In the genomic region with DNA sequence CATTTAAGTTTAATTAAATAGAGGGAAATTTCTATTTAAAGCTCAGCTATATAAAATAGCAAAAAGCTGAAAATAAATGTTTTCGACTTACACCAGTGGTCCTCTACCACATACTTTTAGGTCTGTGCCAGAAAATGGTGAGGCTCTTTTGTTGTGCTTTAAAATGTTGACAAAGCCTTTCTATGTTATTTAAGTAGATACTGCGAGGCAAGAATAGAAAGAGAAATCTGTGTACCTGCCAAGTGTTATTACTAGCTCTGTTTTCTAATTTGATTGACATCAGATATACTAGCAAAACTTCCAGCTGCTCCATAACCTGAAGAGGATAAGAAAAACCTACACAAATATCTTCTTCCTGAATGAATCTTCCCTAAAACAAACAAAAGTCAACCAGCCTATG, we compare ENCODE assay signal across 11 cellular contexts. TPM values are rescaled to one million over a fixed set of nuclear protein-coding genes. Genes with fewer than 3 reads are reported as not detected.
DNase-seq lines count a peak whose midpoint lies in the region; ATAC-seq and TF ChIP-seq lines count a peak whose summit lies in the region.
"Had no signal": no experiment of that assay in that cellular context is flagged by ENCODE, and none has a peak within 500 bp of the region (broad histone marks: within the 10 kb centered on the region; RNA-seq: fewer than 3 reads in every experiment).

No MANE protein-coding gene starts in this region.

- H2AFZ ChIP-seq in mesenchymal stem cell (ENCODE audit: low read depth, low read length): no peak overlapping the region

- no peak for TF ChIP-seq CTCF in upper lobe of left lung (IDR thresholded peaks at IDR 0.05)

- peaks cover 23% of the 10 kb centered on the region for H3K79me1 ChIP-seq in mesenchymal stem cell (replicated peaks; ENCODE audit: low read length, poor library complexity, severe bottlenecking)

- H2BK120ac ChIP-seq in mesenchymal stem cell (ENCODE audit: low read depth, low read length): no peak overlapping the region

- H3K4me1 ChIP-seq in mesenchymal stem cell (ENCODE audit: control insufficient read depth, insufficient read depth, low read depth, low read length) (peaks cover 7% of the 10 kb centered on the region), upper lobe of left lung (peaks cover 37 to 59% (median 48%) of the 10 kb centered on the region in 4 donors)

- H2AK5ac ChIP-seq in mesenchymal stem cell (ENCODE audit: low read length, severe bottlenecking): no peak overlapping the region

- no peak overlapping the region for H3K27ac ChIP-seq in mesenchymal stem cell (ENCODE audit: low read length, poor library complexity, severe bottlenecking)
- peak overlapping the region; percentile 66 to 83 (median 82) for H3K27ac ChIP-seq in upper lobe of left lung
- H3K27ac ChIP-seq: C4-2B had no signal

- no peak for DNase-seq in Right ventricle myocardium superior
- no peak for DNase-seq in cardiac septum (ENCODE audit: low spot score)
- DNase-seq in activated T-helper 2 cell treated with anti-CD3 and anti-CD28 coated beads, Interferon-gamma antibody, Interleukin-2, Interleukin-4, amounts not matched to agents 10 μg/mL and 5 μg/mL and 100 μg/mL, durations not matched to agents 14 hours and 24 hours and 36 hours (ENCODE audit: low spot score): no peak
- DNase-seq in mesenchymal stem cell: no peak
- no peak for DNase-seq in upper lobe of left lung
- no peak for DNase-seq in activated effector memory CD4-positive, alpha-beta T cell treated with Interleukin-2 at 50 U/mL for 16 hours
- no peak for DNase-seq in nucleus accumbens (lab: John Stamatoyannopoulos, UW)
- DNase-seq: NCI-H2081 had no signal

- WGBS in mesenchymal stem cell: no CpG with 5 or more reads among the region's 2 CpGs
- WGBS in upper lobe of left lung, 2 donors: 43 to 49% methylated on average over 2 of the region's 2 CpGs

- H2BK15ac ChIP-seq in mesenchymal stem cell (ENCODE audit: low read depth, poor library complexity, severe bottlenecking): no peak overlapping the region

- peak overlapping the region; percentile 80 for H3K4me3 Mint-ChIP-seq in activated T-helper 2 cell treated with anti-CD3 and anti-CD28 coated beads, Interferon-gamma antibody, Interleukin-2, Interleukin-4, amounts not matched to agents 10 μg/mL and 5 μg/mL and 100 μg/mL, durations not matched to agents 14 hours and 24 hours and 36 hours (ENCODE audit: low read depth)

- no peak overlapping the region for H3K4ac ChIP-seq in mesenchymal stem cell (ENCODE audit: low read depth in 1 of 2, low read length in 2 of 2)

- no peaks in the 10 kb centered on the region for H3K9me3 Mint-ChIP-seq in activated T-helper 2 cell treated with anti-CD3 and anti-CD28 coated beads, Interferon-gamma antibody, Interleukin-2, Interleukin-4, amounts not matched to agents 10 μg/mL and 5 μg/mL and 100 μg/mL, durations not matched to agents 14 hours and 24 hours and 36 hours

- ATAC-seq in Right ventricle myocardium superior (ENCODE audit: poor library complexity): peak; percentile 45
- ATAC-seq in upper lobe of left lung (ENCODE audit: low FRiP score in 2 of 2): no peak
- no peak for ATAC-seq in HG02763 (IDR thresholded peaks at IDR 0.05; ENCODE audit: unreplicated experiment)

- no peak overlapping the region for H3K4me2 ChIP-seq in mesenchymal stem cell (ENCODE audit: low read length, poor library complexity, severe bottlenecking)

- no peaks in the 10 kb centered on the region for H3K9me3 ChIP-seq in mesenchymal stem cell (ENCODE audit: control insufficient read depth, low read length)
- H3K9me3 ChIP-seq in upper lobe of left lung: no peaks in the 10 kb centered on the region

- H4K91ac ChIP-seq in mesenchymal stem cell (ENCODE audit: low read length): no peak overlapping the region

- intact Hi-C loops in Right ventricle myocardium superior (cut with DNase I) (no loop called here), cardiac septum (cut with DNase I) (no loop called here)
- intact Hi-C loops in activated T-helper 2 cell treated with anti-CD3 and anti-CD28 coated beads, Interferon-gamma antibody, Interleukin-2, Interleukin-4, amounts not matched to agents 10 μg/mL and 5 μg/mL and 100 μg/mL, durations not matched to agents 14 hours and 24 hours and 36 hours (cut with micrococcal nuclease): loop anchor here (1.0 kb wide), 1 partner anchor 22 kb away; no protein-coding TSS in a partner anchor

- H3K23ac ChIP-seq in mesenchymal stem cell (ENCODE audit: low read length in 2 of 2): no peak overlapping the region

- no peaks in the 10 kb centered on the region for H3K27me3 ChIP-seq in mesenchymal stem cell (ENCODE audit: control insufficient read depth in 1 of 2, insufficient read depth in 1 of 2, low read length in 2 of 2)
- no peaks in the 10 kb centered on the region for H3K27me3 ChIP-seq in upper lobe of left lung

- no peak for TF ChIP-seq EP300 in upper lobe of left lung (IDR thresholded peaks at IDR 0.05)

- TF ChIP-seq POLR2A in upper lobe of left lung (IDR thresholded peaks at IDR 0.05): no peak

- H3K36me3 ChIP-seq in mesenchymal stem cell (ENCODE audit: control insufficient read depth in 1 of 2, insufficient read depth in 2 of 2, low read depth in 1 of 2, low read length in 2 of 2): peaks cover 9 to 18% of the 10 kb centered on the region in 2 experiments
- H3K36me3 ChIP-seq in upper lobe of left lung: peaks cover 0 to 8% (median 3%) of the 10 kb centered on the region in 4 donors

- H3K36me3 Mint-ChIP-seq in activated T-helper 2 cell treated with anti-CD3 and anti-CD28 coated beads, Interferon-gamma antibody, Interleukin-2, Interleukin-4, amounts not matched to agents 10 μg/mL and 5 μg/mL and 100 μg/mL, durations not matched to agents 14 hours and 24 hours and 36 hours (ENCODE audit: low read depth): peaks cover 51% of the 10 kb centered on the region

- peak overlapping the region; percentile 99 for H3K27ac Mint-ChIP-seq in activated T-helper 2 cell treated with anti-CD3 and anti-CD28 coated beads, Interferon-gamma antibody, Interleukin-2, Interleukin-4, amounts not matched to agents 10 μg/mL and 5 μg/mL and 100 μg/mL, durations not matched to agents 14 hours and 24 hours and 36 hours

- H2BK5ac ChIP-seq in mesenchymal stem cell (ENCODE audit: low read depth, low read length, poor library complexity, severe bottlenecking): no peak overlapping the region

- H4K8ac ChIP-seq in mesenchymal stem cell (ENCODE audit: low read length): no peak overlapping the region

- H3K14ac ChIP-seq in mesenchymal stem cell (ENCODE audit: low read length in 2 of 2): no peak overlapping the region

- H3K18ac ChIP-seq in mesenchymal stem cell (ENCODE audit: low read depth in 1 of 2, low read length in 2 of 2): no peak overlapping the region

- H3K27me3 Mint-ChIP-seq in activated T-helper 2 cell treated with anti-CD3 and anti-CD28 coated beads, Interferon-gamma antibody, Interleukin-2, Interleukin-4, amounts not matched to agents 10 μg/mL and 5 μg/mL and 100 μg/mL, durations not matched to agents 14 hours and 24 hours and 36 hours (ENCODE audit: low read depth): no peaks in the 10 kb centered on the region

- H3K9ac ChIP-seq in mesenchymal stem cell (ENCODE audit: low read length): peak overlapping the region; percentile 49

- H3K4me1 Mint-ChIP-seq in activated T-helper 2 cell treated with anti-CD3 and anti-CD28 coated beads, Interferon-gamma antibody, Interleukin-2, Interleukin-4, amounts not matched to agents 10 μg/mL and 5 μg/mL and 100 μg/mL, durations not matched to agents 14 hours and 24 hours and 36 hours (ENCODE audit: low read depth): peaks cover 84% of the 10 kb centered on the region

- no peak overlapping the region for H3K4me3 ChIP-seq in mesenchymal stem cell (ENCODE audit: insufficient read depth in 1 of 2, low read depth in 1 of 2, low read length in 2 of 2)
- H3K4me3 ChIP-seq in upper lobe of left lung: no peak overlapping the region
- H3K4me3 ChIP-seq: lung had no signal

- H2BK12ac ChIP-seq in mesenchymal stem cell (ENCODE audit: low read length in 2 of 2): no peak overlapping the region

RNA-seq across cellular contexts. Expression of a gene that starts 53.6 kb away (rescaled TPM):
- 10.4 TPM for total RNA-seq in Right ventricle myocardium superior
- total RNA-seq in cardiac septum: 9.3 TPM
- 87.9 and 95.9 TPM in 2 replicates for total RNA-seq in activated T-helper 2 cell treated with anti-CD3 and anti-CD28 coated beads, Interferon-gamma antibody, Interleukin-2, Interleukin-4, amounts not matched to agents 10 μg/mL and 5 μg/mL and 100 μg/mL, durations not matched to agents 14 hours and 24 hours and 36 hours
- polyA plus RNA-seq in mesenchymal stem cell (2013, experiment 1 of 2): 28.4 TPM
- polyA plus RNA-seq in mesenchymal stem cell (2013, experiment 2 of 2): 28.0 TPM
- total RNA-seq in upper lobe of left lung: 100 to 1,000 TPM in 1 of 6 donors, 10 to 100 TPM in 5; 37.7 to 105 (median 57.3) TPM
